3 cellular contexts compared by ENCODE assay signal in genomic region chr1:34427170-34427569, GRCh38.
"Had no signal": no experiment of that assay in that cellular context is flagged by ENCODE, and none has a peak within 500 bp of the region (broad histone marks: within the 10 kb centered on the region; RNA-seq: fewer than 3 reads in every experiment).

No MANE protein-coding gene starts in this region.

- H3K4me3 ChIP-seq: GM12878 had no signal

- DNase-seq: GDM1, GF-D8 had no signal

- ATAC-seq: GM12878 had no signal
